In the genomic region with DNA sequence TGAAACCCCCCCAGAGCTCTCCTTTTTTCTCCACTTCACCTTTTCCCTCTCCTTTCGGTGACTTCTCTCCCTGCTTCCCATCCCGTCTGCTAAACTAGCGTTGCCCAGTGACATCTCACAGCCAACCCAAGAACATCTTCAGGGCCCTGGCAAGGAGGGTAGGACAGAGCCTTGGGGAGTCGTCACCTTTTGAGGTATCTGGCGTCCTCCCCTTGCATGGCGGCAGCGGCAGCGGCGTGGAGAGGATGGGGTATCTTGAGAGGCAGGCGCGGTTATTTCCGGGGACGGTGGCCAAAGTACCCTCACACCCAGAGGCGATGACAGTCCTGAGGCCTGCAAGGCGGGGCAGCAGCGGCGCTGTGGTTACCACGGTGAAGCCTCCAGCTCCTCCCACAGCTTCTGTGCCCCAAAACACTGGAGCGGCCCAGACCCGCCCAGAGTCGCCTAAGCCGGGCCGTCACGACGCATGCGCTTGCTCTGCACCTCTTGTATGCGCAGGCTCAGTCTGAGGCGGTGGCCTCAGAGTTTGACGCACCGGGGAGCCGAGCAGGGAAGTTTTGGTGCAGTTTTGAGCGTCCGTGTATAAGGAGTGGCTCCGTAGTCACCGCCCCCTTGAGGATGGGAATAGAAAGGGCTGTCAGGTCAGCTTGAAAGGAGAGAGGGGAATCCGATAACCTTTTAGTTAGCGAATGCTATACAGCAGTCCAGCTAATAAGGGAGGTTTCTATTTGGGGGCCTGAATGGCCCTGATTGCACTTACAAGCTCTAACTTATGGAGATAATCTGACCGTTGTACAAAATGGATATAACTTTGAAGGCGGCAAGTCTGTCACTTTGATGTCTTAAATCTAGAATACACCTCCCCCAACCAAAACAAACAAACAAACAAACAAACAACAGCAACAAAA, we compare ENCODE assay signal across 8 cellular contexts. TPM values are rescaled to one million over a fixed set of nuclear protein-coding genes. Genes with fewer than 3 reads are reported as not detected.
DNase-seq lines count a peak whose midpoint lies in the region; ATAC-seq and TF ChIP-seq lines count a peak whose summit lies in the region.

A gene (minus strand): TSS at position 446 of the 908 bp plus-strand sequence. CDS start 228 bp downstream, at position 218.

- peak within 1 kb of the TSS; percentile 97 to 99 for H3K4me3 Mint-ChIP-seq in activated T-cell treated with anti-CD3 and anti-CD28 coated beads, Interleukin-2, amount 50 U/mL, for 72 hours
- H3K4me3 Mint-ChIP-seq in stimulated activated effector memory CD8-positive, alpha-beta T cell treated with anti-CD3 and anti-CD28 coated beads, Interleukin-12 subunit alpha, Interleukin-12 subunit beta, amount 100 ng/mL, for 72 hours: peak within 1 kb of the TSS; percentile 97

- 2% methylated on average over 28 of the region's 39 CpGs for WGBS in esophagus muscularis mucosa

- H3K4me1 Mint-ChIP-seq in activated T-cell treated with anti-CD3 and anti-CD28 coated beads, Interleukin-2, amount 50 U/mL, for 72 hours (ENCODE audit: low read depth): peaks cover 57% of the 10 kb centered on the region
- peaks cover 48% of the 10 kb centered on the region for H3K4me1 Mint-ChIP-seq in stimulated activated effector memory CD8-positive, alpha-beta T cell treated with anti-CD3 and anti-CD28 coated beads, Interleukin-12 subunit alpha, Interleukin-12 subunit beta, amount 100 ng/mL, for 72 hours

- peak; percentile 99 for ATAC-seq in GM21723 (IDR thresholded peaks at IDR 0.05; ENCODE audit: unreplicated experiment)
- peak; percentile 95 to 97 for ATAC-seq in activated T-cell treated with anti-CD3 and anti-CD28 coated beads, Interleukin-2, amount 50 U/mL, for 72 hours (replicated peaks in 1 of 2)
- ATAC-seq in stimulated activated effector memory CD8-positive, alpha-beta T cell treated with anti-CD3 and anti-CD28 coated beads, Interleukin-12 subunit alpha, Interleukin-12 subunit beta, amount 100 ng/mL, for 72 hours: peak; percentile 97

- TF ChIP-seq EP300 in esophagus muscularis mucosa (IDR thresholded peaks at IDR 0.05): no peak

- TF ChIP-seq POLR2A in Peyer's patch (IDR thresholded peaks at IDR 0.05): peak; percentile 47 to 70
- no peak for TF ChIP-seq POLR2A in esophagus muscularis mucosa (IDR thresholded peaks at IDR 0.05; ENCODE audit: low read depth)

- peak within 1 kb of the TSS; percentile 94 for H2AFZ ChIP-seq in KMS-11 (ENCODE audit: low read depth)

- H3K79me2 ChIP-seq in KMS-11 (ENCODE audit: insufficient read depth, low read depth): peaks cover 12% of the 10 kb centered on the region; the same call in 1 of the 2 replicates

- peak within 1 kb of the TSS; percentile 93 for H3K27ac Mint-ChIP-seq in activated T-cell treated with anti-CD3 and anti-CD28 coated beads, Interleukin-2, amount 50 U/mL, for 72 hours
- peak within 1 kb of the TSS; percentile 96 for H3K27ac Mint-ChIP-seq in stimulated activated effector memory CD8-positive, alpha-beta T cell treated with anti-CD3 and anti-CD28 coated beads, Interleukin-12 subunit alpha, Interleukin-12 subunit beta, amount 100 ng/mL, for 72 hours

- peak; percentile 75 for TF ChIP-seq CTCF in KMS-11 (conservative IDR thresholded peaks at IDR 0.05; ENCODE audit: low read depth, low read length)
- peak; percentile 37 to 65 (median 52) for TF ChIP-seq CTCF in Peyer's patch (IDR thresholded peaks at IDR 0.05)
- peak; percentile 52 to 67 (median 58) for TF ChIP-seq CTCF in esophagus muscularis mucosa (IDR thresholded peaks at IDR 0.05)

- peak within 1 kb of the TSS; percentile 68 for H3K9ac ChIP-seq in KMS-11

- H3K27me3 Mint-ChIP-seq in activated T-cell treated with anti-CD3 and anti-CD28 coated beads, Interleukin-2, amount 50 U/mL, for 72 hours (ENCODE audit: low read depth): no peaks in the 10 kb centered on the region

- peaks cover 0 to 5% of the 10 kb centered on the region in 2 donors for H3K9me3 Mint-ChIP-seq in activated T-cell treated with anti-CD3 and anti-CD28 coated beads, Interleukin-2, amount 50 U/mL, for 72 hours
- no peaks in the 10 kb centered on the region for H3K9me3 Mint-ChIP-seq in stimulated activated effector memory CD8-positive, alpha-beta T cell treated with anti-CD3 and anti-CD28 coated beads, Interleukin-12 subunit alpha, Interleukin-12 subunit beta, amount 100 ng/mL, for 72 hours

- H3K36me3 ChIP-seq in KMS-11 (ENCODE audit: insufficient read depth) (no peaks in the 10 kb centered on the region), Peyer's patch (no peaks in the 10 kb centered on the region), esophagus muscularis mucosa (no peaks in the 10 kb centered on the region)

- intact Hi-C loops in esophagus muscularis mucosa (cut with DNase I): loop anchor here (5.0 kb wide), 1 partner anchor 458 kb away; a partner anchor contains a TSS

- H3K27me3 ChIP-seq in KMS-11 (ENCODE audit: insufficient read depth, low read depth) (no peaks in the 10 kb centered on the region), Peyer's patch (no peaks in the 10 kb centered on the region), esophagus muscularis mucosa (no peaks in the 10 kb centered on the region)

- H3K27ac ChIP-seq in KMS-11 (peak within 1 kb of the TSS; percentile 60), Peyer's patch (peak within 1 kb of the TSS; percentile 68 to 80 (median 76)), esophagus muscularis mucosa (replicated peaks in 1 of 4) (peak within 1 kb of the TSS; percentile 86 to 88 (median 86))

- H3K9me3 ChIP-seq in Peyer's patch (peaks cover 0 to 5% (median 0%) of the 10 kb centered on the region in 4 donors), esophagus muscularis mucosa (peaks cover 0 to 7% (median 3%) of the 10 kb centered on the region in 4 donors)

- H3K4me3 ChIP-seq in KMS-11 (IDR thresholded peaks at IDR 0.05; ENCODE audit: insufficient read depth, low read depth, low read length) (peak within 1 kb of the TSS; percentile 98), Peyer's patch (peak within 1 kb of the TSS; percentile 47 to 69 (median 57)), esophagus muscularis mucosa (peak within 1 kb of the TSS; percentile 69 to 85 (median 80))

- H3K36me3 Mint-ChIP-seq in activated T-cell treated with anti-CD3 and anti-CD28 coated beads, Interleukin-2, amount 50 U/mL, for 72 hours (ENCODE audit: insufficient read depth in 2 of 2): peaks cover 3 to 10% of the 10 kb centered on the region in 2 donors
- peaks cover 7% of the 10 kb centered on the region for H3K36me3 Mint-ChIP-seq in stimulated activated effector memory CD8-positive, alpha-beta T cell treated with anti-CD3 and anti-CD28 coated beads, Interleukin-12 subunit alpha, Interleukin-12 subunit beta, amount 100 ng/mL, for 72 hours

- no peaks in the 10 kb centered on the region for H4K20me1 ChIP-seq in KMS-11 (ENCODE audit: insufficient read depth)

- H3K4me1 ChIP-seq in KMS-11 (ENCODE audit: low read depth, poor library complexity, severe bottlenecking) (peaks cover 27% of the 10 kb centered on the region), Peyer's patch (peaks cover 0 to 13% (median 6%) of the 10 kb centered on the region in 4 donors), esophagus muscularis mucosa (peaks cover 11 to 33% (median 25%) of the 10 kb centered on the region in 4 donors)

- H3K4me2 ChIP-seq in KMS-11: peak within 1 kb of the TSS; percentile 85

- DNase-seq in DMS79 (lab: John Stamatoyannopoulos, UW) (peak; percentile 96), Peyer's patch (peak; percentile 95 to 99 (median 95)), esophagus muscularis mucosa (ENCODE audit: extremely low spot score) (peak; percentile 98), myocyte (ENCODE audit: low read depth) (peak; percentile 99)
- peak; percentile 94 to 98 for DNase-seq in activated T-cell treated with anti-CD3 and anti-CD28 coated beads, Interleukin-2, amount 50 U/mL, for 72 hours
- peak; percentile 86 to 97 for DNase-seq in stimulated activated effector memory CD8-positive, alpha-beta T cell treated with anti-CD3 and anti-CD28 coated beads, Interleukin-12 subunit alpha, Interleukin-12 subunit beta, amount 100 ng/mL, for 72 hours (ENCODE audit: low spot score in 2 of 2)

RNA-seq across cellular contexts. Expression of the gene that starts here (rescaled TPM):
- total RNA-seq in Peyer's patch (10 to 100 TPM; 22.9 to 39.7 (median 25.9) TPM), esophagus muscularis mucosa (10 to 100 TPM; 23.9 to 35.9 (median 30.0) TPM), myocyte (26.5 and 34.2 TPM in 2 replicates)
- 10 to 100 TPM; 23.2 to 27.1 TPM for total RNA-seq in activated T-cell treated with anti-CD3 and anti-CD28 coated beads, Interleukin-2, amount 50 U/mL, for 72 hours
- polyA plus RNA-seq in myocyte (2012): 20.5 TPM

Comparison
In these comparisons a context has a peak if more than half of its experiments do, and no peak if none do; other contexts are left out.
1. Peak in every context shown above with its lines: DNase-seq, ATAC-seq, H3K4me3 ChIP-seq and H3K27ac ChIP-seq.